ENCODE assay signal across 11 cellular contexts in genomic region chr1:42332877-42333276, GRCh38. TPM values are rescaled to one million over a fixed set of nuclear protein-coding genes. Genes with fewer than 3 reads are reported as not detected.
A peak's percentile ranks its signal among the peaks of the same experiment; 100 is the strongest.
DNase-seq lines count a peak whose midpoint lies in the region; ATAC-seq and TF ChIP-seq lines count a peak whose summit lies in the region.
"Had no signal": no experiment of that assay in that cellular context is flagged by ENCODE, and none has a peak within 500 bp of the region (broad histone marks: within the 10 kb centered on the region; RNA-seq: fewer than 3 reads in every experiment).

No MANE protein-coding gene starts in this region.

- intact Hi-C loops in Calu3 (cut with micrococcal nuclease; ENCODE audit: unreplicated experiment): no loop called here
- intact Hi-C loops in IMR-90 (cut with micrococcal nuclease): loop anchor here (5.0 to 10.0 kb wide), 2 partner anchors 141 to 432 kb away; partner anchors contain the start of genes C1orf50 and P3H1

- H3K27me3 ChIP-seq in IMR-90 (ENCODE audit: control insufficient read depth, insufficient read depth, low read length) (no peaks in the 10 kb centered on the region), neural cell (ENCODE audit: insufficient read depth, low read depth, low read length) (no peaks in the 10 kb centered on the region)

- TF ChIP-seq RAD21 in IMR-90 (IDR thresholded peaks at IDR 0.05; ENCODE audit: low read length) (no peak), neural cell (conservative IDR thresholded peaks at IDR 0.05) (no peak)

- no peak overlapping the region for H2BK15ac ChIP-seq in IMR-90 (ENCODE audit: low read depth, low read length)

- no peak overlapping the region for H4K91ac ChIP-seq in IMR-90 (ENCODE audit: insufficient read depth, low read depth, low read length)

- H3K9me3 ChIP-seq in IMR-90 (ENCODE audit: control insufficient read depth, insufficient read depth, low read length): no peaks in the 10 kb centered on the region
- H3K9me3 ChIP-seq in neural cell (ENCODE audit: low read length): no peaks in the 10 kb centered on the region

- H3K36me3 ChIP-seq in IMR-90 (ENCODE audit: control insufficient read depth, insufficient read depth, low read length) (no peaks in the 10 kb centered on the region), neural cell (ENCODE audit: insufficient read depth, low read length) (no peaks in the 10 kb centered on the region)

- H3K4me1 ChIP-seq in IMR-90 (ENCODE audit: control insufficient read depth, insufficient read depth, low read length): no peaks in the 10 kb centered on the region

- no peak overlapping the region for H3K18ac ChIP-seq in IMR-90 (ENCODE audit: low read depth, low read length)

- DNase-seq in Calu3 (no peak), IMR-90 (no peak), NCI-H446 (lab: John Stamatoyannopoulos, UW) (no peak), AG08395 (ENCODE audit: low spot score) (no peak), D341Med (ENCODE audit: low spot score) (no peak)
- DNase-seq: anterior cingulate cortex; occipital lobe; stimulated activated CD4-positive, alpha-beta T cell treated with anti-CD3 and anti-CD28 coated beads, Interleukin-4, amount 100 ng/mL, for 4 hours had no signal

- no peaks in the 10 kb centered on the region for H3K9me2 ChIP-seq in neural cell (ENCODE audit: insufficient read depth, low read length)

- H3K4me3 ChIP-seq in IMR-90 (ENCODE audit: insufficient read depth, low read depth, low read length) (no peak overlapping the region), neural cell (ENCODE audit: low read length) (peak overlapping the region; percentile 96)

- H2BK5ac ChIP-seq in IMR-90 (ENCODE audit: low read depth, low read length, poor library complexity, severe bottlenecking): no peak overlapping the region

- H3K14ac ChIP-seq in IMR-90 (replicated peaks; ENCODE audit: low read depth, low read length): no peak overlapping the region

- no peak overlapping the region for H3K27ac Mint-ChIP-seq in Calu3 (ENCODE audit: unreplicated experiment)
- H3K27ac Mint-ChIP-seq in brain: peak overlapping the region in 4 of 5 experiments; percentile 1 to 97 (median 94)

- POLR2A ChIA-PET in IMR-90 (lab: Charles Lee; ENCODE audit: unreplicated experiment): no interaction called here

- H3K79me1 ChIP-seq in IMR-90 (ENCODE audit: low read depth in 1 of 2, low read length in 2 of 2): peaks cover 0 to 47% of the 10 kb centered on the region in 2 experiments; a peak in 2 of 4 replicates

- H2BK120ac ChIP-seq in IMR-90 (ENCODE audit: low read depth, low read length): no peak overlapping the region

- H2AFZ ChIP-seq in IMR-90 (replicated peaks; ENCODE audit: low read length, poor library complexity) (no peak overlapping the region), neural cell (ENCODE audit: low read depth, low read length) (no peak overlapping the region)

- no peak overlapping the region for H3K27ac ChIP-seq in IMR-90 (ENCODE audit: insufficient read depth, low read length)
- no peak overlapping the region for H3K27ac ChIP-seq in neural cell (ENCODE audit: low read length)

- H3K9me3 Mint-ChIP-seq in Calu3 (ENCODE audit: low read depth, unreplicated experiment) (no peaks in the 10 kb centered on the region), brain (peaks cover 0 to 1% (median 0%) of the 10 kb centered on the region in 5 experiments)

- H4K20me1 ChIP-seq in IMR-90 (ENCODE audit: insufficient read depth, low read length) (peaks cover 62% of the 10 kb centered on the region), neural cell (ENCODE audit: insufficient read depth) (no peaks in the 10 kb centered on the region)

- H3K27me3 Mint-ChIP-seq in Calu3 (ENCODE audit: unreplicated experiment) (no peaks in the 10 kb centered on the region), brain (peaks cover 14% of the 10 kb centered on the region)

- no peak overlapping the region for H4K8ac ChIP-seq in IMR-90 (ENCODE audit: low read depth in 2 of 2, low read length in 2 of 2)

- WGBS in IMR-90 (ENCODE audit: extremely low coverage in 2 of 2, insufficient read length in 1 of 2), 2 experiments: 93% methylated on average over 3 of the region's 6 CpGs; no CpG with 5 or more reads in 1 of the 2 experiments

- H3K4me2 ChIP-seq in IMR-90 (ENCODE audit: low read depth, low read length) (peak overlapping the region; percentile 21; the same call in 1 of the 2 replicates), neural cell (ENCODE audit: low read length) (peak overlapping the region; percentile 68)

- no peak overlapping the region for H3K4ac ChIP-seq in IMR-90 (ENCODE audit: low read depth, low read length)

- no peak overlapping the region for H3K23ac ChIP-seq in IMR-90 (ENCODE audit: low read depth, low read length)

- no TSS peak for BruUV-seq in Calu3 (replicated peaks; lab: Mats Ljungman, UMichigan)
- BruUV-seq in IMR-90 (replicated peaks; lab: Mats Ljungman, UMichigan): no TSS peak

- dilution Hi-C loops in IMR-90 (cut with HindIII; ENCODE audit: low sequenced_read_pairs, unreplicated experiment): no loop called here

- no peaks in the 10 kb centered on the region for H3F3A ChIP-seq in neural cell (ENCODE audit: insufficient read depth, low read length, poor library complexity, severe bottlenecking)

- H2AK5ac ChIP-seq in IMR-90 (ENCODE audit: low read depth, low read length): no peak overlapping the region

- no peaks in the 10 kb centered on the region for H3K9me1 ChIP-seq in IMR-90 (ENCODE audit: insufficient read depth, low read length)

- in situ Hi-C loops in IMR-90 (cut with MboI; ENCODE audit: low sequenced_read_pairs): no loop called here

- no peak overlapping the region for H4K5ac ChIP-seq in IMR-90 (ENCODE audit: low read depth, low read length)

- TF ChIP-seq CTCF in Calu3 (IDR thresholded peaks at IDR 0.05; ENCODE audit: unreplicated experiment) (no peak), IMR-90 (conservative IDR thresholded peaks at IDR 0.05; ENCODE audit: low read depth, low read length) (no peak), brain (conservative IDR thresholded peaks at IDR 0.05) (no peak), neural cell (IDR thresholded peaks at IDR 0.05; ENCODE audit: poor library complexity, severe bottlenecking) (no peak)

- no peak overlapping the region for H2BK20ac ChIP-seq in IMR-90 (ENCODE audit: low read depth, low read length)

- H3K4me3 Mint-ChIP-seq in Calu3 (ENCODE audit: low read depth, unreplicated experiment) (peak overlapping the region; percentile 89), brain (peak overlapping the region; percentile 93 to 97 (median 97))

- CTCF ChIA-PET in Calu3 (lab: Charles Lee) (no interaction called here), IMR-90 (lab: Yijun Ruan, JAX) (no interaction called here)

- H3K9ac ChIP-seq in IMR-90 (ENCODE audit: low read depth, low read length): no peak overlapping the region
- H3K9ac ChIP-seq in neural cell (ENCODE audit: low read length): peak overlapping the region; percentile 89

- no peak overlapping the region for H2AK9ac ChIP-seq in IMR-90 (replicated peaks; ENCODE audit: low read depth, low read length, poor library complexity)

- no peak for TF ChIP-seq EP300 in neural cell (conservative IDR thresholded peaks at IDR 0.05; ENCODE audit: poor library complexity, severe bottlenecking)

- peaks cover 70% of the 10 kb centered on the region for H3K79me2 ChIP-seq in neural cell (replicated peaks; ENCODE audit: insufficient read depth, low read length)

- TF ChIP-seq POLR2A in IMR-90 (IDR thresholded peaks at IDR 0.05; ENCODE audit: low read depth, low read length): no peak

- H3K4me1 Mint-ChIP-seq in Calu3 (ENCODE audit: low read depth, unreplicated experiment) (peaks cover 33% of the 10 kb centered on the region), brain (peaks cover 76% of the 10 kb centered on the region)

- H3K36me3 Mint-ChIP-seq in Calu3 (ENCODE audit: insufficient read depth, unreplicated experiment) (peaks cover 33% of the 10 kb centered on the region), brain (peaks cover 11% of the 10 kb centered on the region)

- ATAC-seq in IMR-90 (ENCODE audit: low read depth) (no peak), GM19452 (IDR thresholded peaks at IDR 0.05; ENCODE audit: unreplicated experiment) (no peak)

- no peak overlapping the region for H3K56ac ChIP-seq in IMR-90 (ENCODE audit: extremely low read depth, insufficient read depth, low read length)

TF ChIP-seq in IMR-90, 13 proteins besides CTCF, POLR2A, EP300 and RAD21:
- TF ChIP-seq NFE2L2 (IDR thresholded peaks at IDR 0.05; ENCODE audit: low read depth, low read length) (no peak), SMC3 (IDR thresholded peaks at IDR 0.05; ENCODE audit: low read depth, low read length) (no peak), RFX5 (IDR thresholded peaks at IDR 0.05; ENCODE audit: low read depth, low read length) (no peak), MXI1 (IDR thresholded peaks at IDR 0.05; ENCODE audit: borderline replicate concordance, low read depth, low read length) (no peak)

TF ChIP-seq in neural cell, 6 proteins besides CTCF, POLR2A, EP300 and RAD21 (continues in another document):
- no peak for TF ChIP-seq EZH2 (IDR thresholded peaks at IDR 0.05; ENCODE audit: borderline replicate concordance, insufficient read depth, low read length, poor library complexity, severe bottlenecking)

RNA-seq across cellular contexts. Expression of gene FOXJ3, which starts 2.2 kb away (rescaled TPM):
- 51.4 and 52.4 TPM in 2 replicates for total RNA-seq in Calu3 (2022)
- 28.1 and 30.5 TPM in 2 replicates for total RNA-seq in IMR-90 (2012; rRNA removed)
- polyA plus RNA-seq in IMR-90 (2012; rRNA removed): 16.6 and 16.7 TPM in 2 replicates
- 6.9 and 7.0 TPM in 2 replicates for polyA plus RNA-seq in IMR-90 (2012; cell fraction: cytosol; rRNA removed)
- 21.5 and 62.8 TPM in 2 replicates for polyA plus RNA-seq in IMR-90 (2012; cell fraction: nucleus; rRNA removed; ENCODE audit: low replicate concordance)
- 44.2 TPM for polyA plus RNA-seq in brain (ENCODE audit: insufficient read depth, low read depth, low replicate concordance)
- 36.0 and 36.3 TPM in 2 replicates for polyA plus RNA-seq in neural cell
- 97.9 and 111 TPM in 2 replicates for polyA minus RNA-seq in neural cell

RNA-seq across cellular contexts. Expression of gene RIMKLA, which starts 47.7 kb away (rescaled TPM):
- total RNA-seq in Calu3 (2022) (0.95 and 1.3 TPM in 2 replicates), IMR-90 (2012; rRNA removed) (not detected in 2 replicates)
- polyA plus RNA-seq in IMR-90 (2012; rRNA removed) (not detected in 2 replicates), brain (ENCODE audit: insufficient read depth, low read depth, low replicate concordance) (29.9 TPM), neural cell (35.4 and 37.5 TPM in 2 replicates)
- 0.03 TPM in 1 of 2 replicates, not detected in the other for polyA plus RNA-seq in IMR-90 (2012; cell fraction: cytosol; rRNA removed)
- polyA plus RNA-seq in IMR-90 (2012; cell fraction: nucleus; rRNA removed; ENCODE audit: low replicate concordance): not detected in 2 replicates
- 93.2 and 97.8 TPM in 2 replicates for polyA minus RNA-seq in neural cell

Comparison
In these comparisons a context has a peak if more than half of its experiments do, and no peak if none do; other contexts are left out.
1. RNA of gene RIMKLA, which starts 47.7 kb away (polyA plus RNA-seq): 35.4 to 37.5 TPM in neural cell and 29.9 TPM in brain (single experiment); 0.03 TPM in IMR-90; every median in the first group is over 10 times any median in the second.